ENCODE assay signal across 8 cellular contexts in genomic region chr13:112065867-112066623, GRCh38. TPM values are rescaled to one million over a fixed set of nuclear protein-coding genes. Genes with fewer than 3 reads are reported as not detected.
DNase-seq lines count a peak whose midpoint lies in the region; ATAC-seq, FAIRE-seq and TF ChIP-seq lines count a peak whose summit lies in the region.

No MANE protein-coding gene starts in this region.

- H2AFZ ChIP-seq in SK-N-SH (ENCODE audit: low read depth) = no peak overlapping the region

- H3K9ac ChIP-seq in SK-N-SH (no peak overlapping the region), iPS-18a (ENCODE audit: low read length) (no peak overlapping the region)

- no peak for ATAC-seq in SK-N-SH treated with all-trans-retinoic acid at 6 μM for 48 hours
- ATAC-seq in GM18867 (IDR thresholded peaks at IDR 0.05; ENCODE audit: unreplicated experiment) = no peak
- ATAC-seq in GM19328 (IDR thresholded peaks at IDR 0.05; ENCODE audit: unreplicated experiment) = no peak

- no peaks in the 10 kb centered on the region for H3K79me2 ChIP-seq in SK-N-SH (ENCODE audit: insufficient read depth)

- POLR2A ChIA-PET in SK-N-SH (lab: Yijun Ruan, JAX) = no interaction called here

- no peaks in the 10 kb centered on the region for H3K9me3 ChIP-seq in SK-N-SH
- peaks cover 0 to 6% (median 0%) of the 10 kb centered on the region in 4 donors for H3K9me3 ChIP-seq in Peyer's patch
- H3K9me3 ChIP-seq in iPS-18a (ENCODE audit: control insufficient read depth, low read depth, low read length) = no peaks in the 10 kb centered on the region

- no peaks in the 10 kb centered on the region for H3K9me2 ChIP-seq in SK-N-SH

- DNase-seq in SK-N-SH = no peak
- DNase-seq in Peyer's patch = no peak
- no peak for DNase-seq in H54 (ENCODE audit: insufficient read length, low spot score)

- no peaks in the 10 kb centered on the region for H3K36me3 ChIP-seq in SK-N-SH (replicated peaks in 1 of 2; ENCODE audit: control insufficient read depth in 1 of 2, insufficient read depth in 2 of 2, low read length in 1 of 2)
- H3K36me3 ChIP-seq in Peyer's patch = no peaks in the 10 kb centered on the region
- no peaks in the 10 kb centered on the region for H3K36me3 ChIP-seq in iPS-18a (ENCODE audit: control insufficient read depth, low read depth, low read length)

- H3K4me2 ChIP-seq in SK-N-SH = no peak overlapping the region

- TF ChIP-seq POLR2A in Peyer's patch (IDR thresholded peaks at IDR 0.05) (no peak), H54 (IDR thresholded peaks at IDR 0.05; ENCODE audit: low read depth, low read length) (no peak)

- H3K27me3 ChIP-seq in SK-N-SH (ENCODE audit: insufficient read depth) (peaks cover 73% of the 10 kb centered on the region), Peyer's patch (peaks cover 0 to 74% of the 10 kb centered on the region in 2 donors), iPS-18a (ENCODE audit: control insufficient read depth, insufficient read depth, low read length) (peaks cover 95% of the 10 kb centered on the region)

- no peak for FAIRE-seq in H54 (lab: Jason Lieb, UNC)

- H3F3A ChIP-seq in SK-N-SH (replicated peaks; ENCODE audit: insufficient read depth) = no peaks in the 10 kb centered on the region

- H4K20me1 ChIP-seq in SK-N-SH (ENCODE audit: insufficient read depth) = no peaks in the 10 kb centered on the region

- H3K27ac ChIP-seq in SK-N-SH (ENCODE audit: low read depth in 2 of 2, low read length in 1 of 2) = no peak overlapping the region
- H3K27ac ChIP-seq in Peyer's patch = no peak overlapping the region
- no peak overlapping the region for H3K27ac ChIP-seq in iPS-18a (ENCODE audit: low read length)
- H3K27ac ChIP-seq in skin epidermis = peak overlapping the region in 1 of 21 experiments; percentile 41

- H3K4me1 ChIP-seq in SK-N-SH (ENCODE audit: control insufficient read depth in 1 of 2, insufficient read depth in 2 of 2, low read depth in 1 of 2, low read length in 1 of 2) (no peaks in the 10 kb centered on the region), Peyer's patch (peaks cover 0 to 18% (median 0%) of the 10 kb centered on the region in 4 donors), iPS-18a (ENCODE audit: control insufficient read depth, low read depth, low read length) (peaks cover 32% of the 10 kb centered on the region)

- no peak for TF ChIP-seq EP300 in SK-N-SH (IDR thresholded peaks at IDR 0.05; ENCODE audit: borderline replicate concordance in 1 of 2, low read depth in 1 of 2, low read length in 1 of 2)

- TF ChIP-seq CTCF in SK-N-SH (IDR thresholded peaks at IDR 0.05) (peak; percentile 12; the same call in 1 of the 2 replicates), Peyer's patch (IDR thresholded peaks at IDR 0.05) (no peak)

- WGBS in SK-N-SH (ENCODE audit: low lambda C conversion rate) = 24% methylated on average over 25 of the region's 48 CpGs

- H3K4me3 ChIP-seq in SK-N-SH (ENCODE audit: low read depth in 2 of 2, low read length in 1 of 2) (no peak overlapping the region), Peyer's patch (peak overlapping the region in 3 of 4 donors; percentile 26 to 37 (median 35)), iPS-18a (ENCODE audit: low read length) (peak overlapping the region; percentile 44), skin epidermis (peak overlapping the region in 4 of 7 experiments; percentile 4 to 25 (median 13))

- CTCF ChIA-PET in SK-N-SH (lab: Yijun Ruan, JAX) = interaction anchor here (0.9 kb wide), 1 partner anchor 378 kb away, joined by 3 read pairs; no protein-coding TSS in a partner anchor

- no peak for TF ChIP-seq RAD21 in SK-N-SH (IDR thresholded peaks at IDR 0.05; ENCODE audit: low read length)

TF ChIP-seq in SK-N-SH, 30 proteins besides CTCF, POLR2A, EP300 and RAD21:
- TF ChIP-seq USF2 (IDR thresholded peaks at IDR 0.05; ENCODE audit: borderline replicate concordance, low read depth, low read length) (no peak), PBX3 (IDR thresholded peaks at IDR 0.05) (no peak), GATA2 (CRISPR knock-in tag; IDR thresholded peaks at IDR 0.05) (no peak), RFX5 (IDR thresholded peaks at IDR 0.05; ENCODE audit: low read length) (no peak), FOXJ3 (CRISPR knock-in tag; IDR thresholded peaks at IDR 0.05) (no peak)

TF ChIP-seq in SK-N-SH treated with all-trans-retinoic acid at 6 μM for 48 hours, 23 proteins besides CTCF, POLR2A, EP300 and RAD21:
- TF ChIP-seq ESRRG (CRISPR knock-in tag; IDR thresholded peaks at IDR 0.05) (no peak), PPARA (CRISPR knock-in tag; IDR thresholded peaks at IDR 0.05; ENCODE audit: borderline replicate concordance) (no peak)

RNA-seq across cellular contexts. Expression of gene SOX1, which starts 0.9 kb away (rescaled TPM):
- polyA plus RNA-seq in SK-N-SH (2012; rRNA removed) = not detected in 2 replicates
- not detected in 2 replicates for polyA plus RNA-seq in SK-N-SH (2012; cell fraction: cytosol; rRNA removed)
- polyA plus RNA-seq in SK-N-SH (2012; cell fraction: nucleus; rRNA removed) = not detected in 2 replicates
- not detected for total RNA-seq in Peyer's patch

Comparison
In these comparisons a context has a peak if more than half of its experiments do, and no peak if none do; other contexts are left out.
1. H3K4me3 ChIP-seq: peak in Peyer's patch (3 of 4), iPS-18a (single experiment) and skin epidermis (4 of 7); none in SK-N-SH (0 of 2).